8 cellular contexts compared by ENCODE assay signal in genomic region chr15:63042879-63043340, GRCh38. TPM values are rescaled to one million over a fixed set of nuclear protein-coding genes. Genes with fewer than 3 reads are reported as not detected.
DNase-seq lines count a peak whose midpoint lies in the region; ATAC-seq, FAIRE-seq and TF ChIP-seq lines count a peak whose summit lies in the region.

No MANE protein-coding gene starts in this region.

- H3K27me3 Mint-ChIP-seq in WTC11 (ENCODE audit: low read depth), result peaks cover 7% of the 10 kb centered on the region

- H3K27me3 ChIP-seq in cardiac muscle cell (no peaks in the 10 kb centered on the region), psoas muscle (ENCODE audit: insufficient read depth in 3 of 3, low read length in 2 of 3) (peaks cover 0 to 4% (median 0%) of the 10 kb centered on the region in 3 donors)

- H3K9me3 ChIP-seq in cardiac muscle cell (ENCODE audit: low read depth) (no peaks in the 10 kb centered on the region), psoas muscle (no peaks in the 10 kb centered on the region)

- H3K36me3 ChIP-seq in cardiac muscle cell (peaks cover 40% of the 10 kb centered on the region), psoas muscle (ENCODE audit: insufficient read depth in 1 of 2, low read depth in 1 of 2) (peaks cover 0 to 7% of the 10 kb centered on the region in 2 donors)

- WGBS in psoas muscle, 3 donors, result 0 to 2% (median 1%) methylated on average over 23 to 31 of the region's 31 CpGs

- no peak for TF ChIP-seq POLR2A in GM12891 (IDR thresholded peaks at IDR 0.05; ENCODE audit: low read depth, low read length)

- DNase-seq in GM12891 (ENCODE audit: insufficient read length, low spot score) (peak; percentile 14), WTC11 (ENCODE audit: low spot score) (no peak), cardiac muscle cell (ENCODE audit: low read depth in 1 of 2, low spot score in 1 of 2) (peak in 1 of 2 donors; percentile 47), psoas muscle (peak in 1 of 2 donors; percentile 36), NCI-H128 (lab: John Stamatoyannopoulos, UW; ENCODE audit: unreplicated experiment) (no peak)
- no peak for DNase-seq in activated effector memory CD4-positive, alpha-beta T cell treated with anti-CD3 and anti-CD28 coated beads, Interleukin-2, amount 50 U/mL, for 16 hours

- ATAC-seq in WTC11, result no peak
- ATAC-seq in psoas muscle, result peak in 3 of 4 donors; percentile 2 to 22 (median 7)
- no peak for ATAC-seq in GM21515 (IDR thresholded peaks at IDR 0.05; ENCODE audit: unreplicated experiment)
- ATAC-seq in HG03469 (IDR thresholded peaks at IDR 0.05; ENCODE audit: unreplicated experiment), result no peak

- FAIRE-seq in GM12891 (lab: Jason Lieb, UNC), result no peak

- TF ChIP-seq CTCF in WTC11 (IDR thresholded peaks at IDR 0.05) (no peak), cardiac muscle cell (IDR thresholded peaks at IDR 0.05; ENCODE audit: low read depth, low read length) (no peak), psoas muscle (IDR thresholded peaks at IDR 0.05) (no peak)

- POLR2A ChIA-PET in WTC11 (lab: Charles Lee), result interaction anchor here (0.8 to 1.7 kb wide), 9 partner anchors 11 to 261 kb away, joined by 3 to 10 read pairs (median 3); no protein-coding TSS in a partner anchor

- CTCF ChIA-PET in WTC11 (lab: Charles Lee), result interaction anchor here (0.6 to 7.7 kb wide), 4 partner anchors 147 to 438 kb away, joined by 3 to 131 read pairs (median 3); no protein-coding TSS in a partner anchor

- peaks cover 62% of the 10 kb centered on the region for H3K4me1 Mint-ChIP-seq in WTC11

- intact Hi-C loops in psoas muscle (cut with DNase I), result no loop called here

- H3K27ac ChIP-seq in cardiac muscle cell, result peak overlapping the region; percentile 100
- peak overlapping the region; percentile 94 for H3K27ac ChIP-seq in psoas muscle

- 0 out of 2 replicates have a peak overlapping the region, but pooled peaks have one; percentile 68 for H3K27ac Mint-ChIP-seq in WTC11

- peaks cover 7% of the 10 kb centered on the region for H3K9me3 Mint-ChIP-seq in WTC11

- H3K36me3 Mint-ChIP-seq in WTC11, result peaks cover 36% of the 10 kb centered on the region

- peak overlapping the region; percentile 97 for H3K4me3 Mint-ChIP-seq in WTC11

- H3K4me3 ChIP-seq in cardiac muscle cell (peak overlapping the region; percentile 96), psoas muscle (peak overlapping the region; percentile 75)

- peaks cover 36% of the 10 kb centered on the region for H3K4me1 ChIP-seq in cardiac muscle cell (ENCODE audit: low read depth)
- H3K4me1 ChIP-seq in psoas muscle, result peaks cover 35% of the 10 kb centered on the region

TF ChIP-seq in GM12891, 5 proteins besides CTCF, POLR2A, EP300 and RAD21:
- TF ChIP-seq SPI1 (IDR thresholded peaks at IDR 0.05; ENCODE audit: low read depth, low read length) (no peak), POLR2AphosphoS5 (IDR thresholded peaks at IDR 0.05; ENCODE audit: low read depth, low read length) (no peak), POU2F2 (IDR thresholded peaks at IDR 0.05; ENCODE audit: low read depth, low read length) (no peak), PAX5 (IDR thresholded peaks at IDR 0.05; ENCODE audit: insufficient read depth, low read length, severe bottlenecking) (no peak), TAF1 (IDR thresholded peaks at IDR 0.05; ENCODE audit: low read depth, low read length) (no peak)
TF ChIP-seq in GM12891: peak in this region for 0.

TF ChIP-seq in WTC11, 78 proteins besides CTCF, POLR2A, EP300 and RAD21:
- TF ChIP-seq AR (CRISPR knock-in tag; IDR thresholded peaks at IDR 0.05), result 0 out of 2 replicates have a peak, but pooled peaks have one; percentile 44
- no peak for TF ChIP-seq OVOL2 (CRISPR knock-in tag; IDR thresholded peaks at IDR 0.05; ENCODE audit: borderline replicate concordance)

RNA-seq across cellular contexts. Expression of gene TPM1, which starts 0.4 kb away (rescaled TPM):
- 0.68 TPM for polyA plus RNA-seq in GM12891 (2012; ENCODE audit: low read depth, missing spikeins)
- total RNA-seq in WTC11 (2021), result 370 to 421 TPM (median 382 TPM) in 3 replicates
- 6,553 and 8,453 TPM in 2 replicates for total RNA-seq in cardiac muscle cell
- 7,519 and 10,138 TPM in 2 replicates for polyA plus RNA-seq in cardiac muscle cell
- 1,000 to 10,000 TPM; 1,097 to 5,131 (median 2,563) TPM for total RNA-seq in psoas muscle
- polyA plus RNA-seq in psoas muscle, result 1,000 to 10,000 TPM; 1,146 to 4,515 (median 3,805) TPM

Comparison
In these comparisons a context has a peak if more than half of its experiments do, and no peak if none do; other contexts are left out.
1. ATAC-seq: peak in psoas muscle (3 of 4); none in WTC11 (single experiment), GM21515 (single experiment) and HG03469 (single experiment).